Comparison of ENCODE assay signal across 9 cellular contexts in the genomic region with DNA sequence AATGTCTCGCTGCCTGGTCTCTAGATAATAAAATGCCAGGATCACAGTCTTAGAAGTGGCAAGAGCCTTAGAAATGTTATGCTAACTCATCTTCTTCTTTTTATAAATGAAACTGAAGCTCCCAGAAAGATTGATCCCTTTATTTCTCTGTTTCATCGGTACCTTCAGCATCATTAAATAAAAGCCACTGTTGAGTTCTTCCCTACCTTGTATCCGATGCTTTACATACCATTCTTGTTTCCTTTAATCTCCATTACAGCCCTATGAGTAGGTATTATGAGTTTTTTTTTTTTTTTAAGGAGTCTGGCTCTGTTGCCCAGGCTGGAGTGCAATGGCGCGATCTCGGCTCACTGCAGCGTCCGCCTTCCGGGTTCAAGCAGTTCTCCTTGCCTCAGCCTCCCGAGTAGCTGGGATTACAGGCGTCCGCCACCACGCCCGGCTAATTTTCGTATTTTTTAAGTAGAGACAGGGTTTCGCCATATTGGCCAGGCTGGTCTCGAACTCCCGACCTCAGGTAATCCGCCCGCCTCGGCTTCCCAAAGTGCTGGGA. TPM values are rescaled to one million over a fixed set of nuclear protein-coding genes. Genes with fewer than 3 reads are reported as not detected.
DNase-seq lines count a peak whose midpoint lies in the region; ATAC-seq and TF ChIP-seq lines count a peak whose summit lies in the region.
"Had no signal": no experiment of that assay in that cellular context is flagged by ENCODE, and none has a peak within 500 bp of the region (broad histone marks: within the 10 kb centered on the region; RNA-seq: fewer than 3 reads in every experiment).

No MANE protein-coding gene starts in this region.

- H3K4me3 Mint-ChIP-seq in chondrocyte (ENCODE audit: unreplicated experiment), result peak overlapping the region; percentile 97
- peak overlapping the region; percentile 97 to 100 (median 100) for H3K4me3 Mint-ChIP-seq in naive B cell

- peaks cover 28% of the 10 kb centered on the region for H3K4me1 Mint-ChIP-seq in chondrocyte (ENCODE audit: low read depth)
- H3K4me1 Mint-ChIP-seq in naive B cell, result peaks cover 11 to 21% (median 20%) of the 10 kb centered on the region in 3 donors

- no peaks in the 10 kb centered on the region for H3K36me3 ChIP-seq in A673 (ENCODE audit: insufficient read depth, low read length, poor library complexity, severe bottlenecking)

- peak overlapping the region; percentile 98 for H3K4me3 ChIP-seq in A673 (ENCODE audit: low read depth, low read length, poor library complexity, severe bottlenecking)
- peak overlapping the region; percentile 90 for H3K4me3 ChIP-seq in Jurkat, Clone E6-1 (ENCODE audit: low read length)

- H3K36me3 Mint-ChIP-seq in chondrocyte (ENCODE audit: low read depth) (peaks cover 3% of the 10 kb centered on the region), naive B cell (peaks cover 0 to 1% of the 10 kb centered on the region in 2 donors)

- BruUV-seq in A673 (replicated peaks; lab: Mats Ljungman, UMichigan), result TSS peak; percentile 64

- H3K27ac Mint-ChIP-seq in chondrocyte (ENCODE audit: unreplicated experiment) (peak overlapping the region; percentile 37), naive B cell (peak overlapping the region in 4 of 6 donors; percentile 43 to 82 (median 48))

- H3K4me1 ChIP-seq in A673 (ENCODE audit: insufficient read depth, low read length, poor library complexity, severe bottlenecking), result peaks cover 10% of the 10 kb centered on the region

- peaks cover 8% of the 10 kb centered on the region for H3K27me3 Mint-ChIP-seq in chondrocyte (ENCODE audit: low read depth)
- H3K27me3 Mint-ChIP-seq in naive B cell, result peaks cover 9 to 29% (median 16%) of the 10 kb centered on the region in 3 donors

- intact Hi-C loops in A673 (cut with micrococcal nuclease; ENCODE audit: unreplicated experiment), result loop anchor here (5.0 kb wide), 1 partner anchor 121 kb away; no protein-coding TSS in a partner anchor

- CTCF ChIA-PET in A673 (lab: Charles Lee), result no interaction called here

- no peaks in the 10 kb centered on the region for H3K27me3 ChIP-seq in A673 (replicated peaks; ENCODE audit: insufficient read depth, low read depth, low read length, poor library complexity)

- no peak for ATAC-seq in naive B cell (ENCODE audit: low read depth in 2 of 2)
- ATAC-seq in activated CD4-positive, CD25-positive, alpha-beta regulatory T cell treated with anti-CD3 and anti-CD28 coated beads, Interleukin-2, amount 50 U/mL, for 24 hours, result no peak

- TF ChIP-seq CTCF in A673 (conservative IDR thresholded peaks at IDR 0.05; ENCODE audit: low read depth, low read length) (no peak), chondrocyte (IDR thresholded peaks at IDR 0.05) (no peak)

- no peaks in the 10 kb centered on the region for H3K9me3 ChIP-seq in A673 (ENCODE audit: low read depth, low read length, poor library complexity, severe bottlenecking)

- DNase-seq in A673 (ENCODE audit: low spot score), result no peak
- no peak for DNase-seq in Jurkat, Clone E6-1 (ENCODE audit: low read depth, low spot score)
- DNase-seq in chondrocyte (ENCODE audit: low spot score), result no peak
- no peak for DNase-seq in naive B cell
- DNase-seq in LoVo (ENCODE audit: low spot score), result no peak
- DNase-seq in DMS114 treated with DMSO at 0.1 percent for 48 hours (lab: John Stamatoyannopoulos, UW; ENCODE audit: unreplicated experiment), result no peak
- DNase-seq in inferior parietal cortex (ENCODE audit: extremely low spot score), result no peak

- peak overlapping the region; percentile 56 for H3K27ac ChIP-seq in A673 (ENCODE audit: low read depth, low read length, poor library complexity, severe bottlenecking)

- no peaks in the 10 kb centered on the region for H3K9me3 Mint-ChIP-seq in chondrocyte (ENCODE audit: low read depth)
- no peaks in the 10 kb centered on the region for H3K9me3 Mint-ChIP-seq in naive B cell

- POLR2A ChIA-PET in A673 (lab: Charles Lee; ENCODE audit: low non-redundant PET), result no interaction called here

RNA-seq across cellular contexts. Expression of a gene that starts 0.8 kb away (rescaled TPM):
- total RNA-seq in A673 (2021), result 30.3 and 32.0 TPM in 2 replicates
- polyA plus RNA-seq in Jurkat, Clone E6-1 (2012; ENCODE audit: insufficient read depth, insufficient read length), result 19.6 TPM
- 22.0 to 26.8 TPM (median 23.8 TPM) in 3 replicates for total RNA-seq in chondrocyte
- polyA plus RNA-seq in naive B cell (ENCODE audit: low read depth in 6 of 6), result 10 to 100 TPM in 3 of 6 donors, 1 to 10 TPM in 3; 8.3 to 15.1 (median 10.5) TPM

RNA-seq across cellular contexts. Expression of a gene that starts 13.0 kb away (rescaled TPM):
- total RNA-seq in A673 (2021), result not detected in 2 replicates
- polyA plus RNA-seq in Jurkat, Clone E6-1 (2012; ENCODE audit: insufficient read depth, insufficient read length), result not detected
- not detected in 3 replicates for total RNA-seq in chondrocyte
- not detected for polyA plus RNA-seq in naive B cell (ENCODE audit: low read depth in 6 of 6)
- total RNA-seq: glomerular endothelial cell had no signal

RNA-seq across cellular contexts. Expression of a gene that starts 34.3 kb away (rescaled TPM):
- not detected in 2 replicates for total RNA-seq in A673 (2021)
- not detected for polyA plus RNA-seq in Jurkat, Clone E6-1 (2012; ENCODE audit: insufficient read depth, insufficient read length)
- not detected in 3 replicates for total RNA-seq in chondrocyte
- not detected for polyA plus RNA-seq in naive B cell (ENCODE audit: low read depth in 6 of 6)
- total RNA-seq: glomerular endothelial cell had no signal
